In the genomic region with DNA sequence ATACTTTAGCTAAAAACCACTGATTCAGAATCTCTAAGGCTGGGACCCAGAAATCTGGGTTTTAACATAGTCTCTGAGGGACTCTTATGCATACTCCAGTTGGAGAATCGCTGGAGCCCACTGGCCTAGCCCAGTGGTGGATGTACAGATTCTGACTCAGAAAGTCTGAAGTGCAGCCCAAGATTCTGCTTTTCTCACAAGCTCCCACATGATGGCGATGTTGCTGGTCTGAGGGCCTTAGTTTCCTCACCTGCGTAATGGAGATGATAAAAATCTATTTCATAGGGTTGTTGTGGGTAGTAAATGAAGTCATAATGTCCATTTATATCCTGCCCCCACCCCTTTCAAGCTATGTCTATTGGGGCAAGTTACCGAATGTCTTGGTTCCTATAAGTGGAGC, we compare ENCODE assay signal across 1 cellular context.
TF ChIP-seq lines count a peak whose summit lies in the region.

No MANE protein-coding gene starts in this region.

TF ChIP-seq in K562, 482 proteins besides CTCF, POLR2A, EP300 and RAD21 (continued from another document):
- TF ChIP-seq, protein P1, sequence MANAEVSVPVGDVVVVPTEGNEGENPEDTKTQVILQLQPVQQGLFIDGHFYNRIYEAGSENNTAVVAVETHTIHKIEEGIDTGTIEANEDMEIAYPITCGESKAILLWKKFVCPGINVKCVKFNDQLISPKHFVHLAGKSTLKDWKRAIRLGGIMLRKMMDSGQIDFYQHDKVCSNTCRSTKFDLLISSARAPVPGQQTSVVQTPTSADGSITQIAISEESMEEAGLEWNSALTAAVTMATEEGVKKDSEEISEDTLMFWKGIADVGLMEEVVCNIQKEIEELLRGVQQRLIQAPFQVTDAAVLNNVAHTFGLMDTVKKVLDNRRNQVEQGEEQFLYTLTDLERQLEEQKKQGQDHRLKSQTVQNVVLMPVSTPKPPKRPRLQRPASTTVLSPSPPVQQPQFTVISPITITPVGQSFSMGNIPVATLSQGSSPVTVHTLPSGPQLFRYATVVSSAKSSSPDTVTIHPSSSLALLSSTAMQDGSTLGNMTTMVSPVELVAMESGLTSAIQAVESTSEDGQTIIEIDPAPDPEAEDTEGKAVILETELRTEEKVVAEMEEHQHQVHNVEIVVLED (CRISPR knock-in tag; IDR thresholded peaks at IDR 0.05), result no peak
- TF ChIP-seq ZC3H4 (CRISPR knock-in tag; IDR thresholded peaks at IDR 0.05; ENCODE audit: borderline replicate concordance), result no peak
- TF ChIP-seq ZNF780A (CRISPR knock-in tag; IDR thresholded peaks at IDR 0.05), result no peak
- TF ChIP-seq, protein P2, sequence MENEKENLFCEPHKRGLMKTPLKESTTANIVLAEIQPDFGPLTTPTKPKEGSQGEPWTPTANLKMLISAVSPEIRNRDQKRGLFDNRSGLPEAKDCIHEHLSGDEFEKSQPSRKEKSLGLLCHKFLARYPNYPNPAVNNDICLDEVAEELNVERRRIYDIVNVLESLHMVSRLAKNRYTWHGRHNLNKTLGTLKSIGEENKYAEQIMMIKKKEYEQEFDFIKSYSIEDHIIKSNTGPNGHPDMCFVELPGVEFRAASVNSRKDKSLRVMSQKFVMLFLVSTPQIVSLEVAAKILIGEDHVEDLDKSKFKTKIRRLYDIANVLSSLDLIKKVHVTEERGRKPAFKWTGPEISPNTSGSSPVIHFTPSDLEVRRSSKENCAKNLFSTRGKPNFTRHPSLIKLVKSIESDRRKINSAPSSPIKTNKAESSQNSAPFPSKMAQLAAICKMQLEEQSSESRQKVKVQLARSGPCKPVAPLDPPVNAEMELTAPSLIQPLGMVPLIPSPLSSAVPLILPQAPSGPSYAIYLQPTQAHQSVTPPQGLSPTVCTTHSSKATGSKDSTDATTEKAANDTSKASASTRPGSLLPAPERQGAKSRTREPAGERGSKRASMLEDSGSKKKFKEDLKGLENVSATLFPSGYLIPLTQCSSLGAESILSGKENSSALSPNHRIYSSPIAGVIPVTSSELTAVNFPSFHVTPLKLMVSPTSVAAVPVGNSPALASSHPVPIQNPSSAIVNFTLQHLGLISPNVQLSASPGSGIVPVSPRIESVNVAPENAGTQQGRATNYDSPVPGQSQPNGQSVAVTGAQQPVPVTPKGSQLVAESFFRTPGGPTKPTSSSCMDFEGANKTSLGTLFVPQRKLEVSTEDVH (IDR thresholded peaks at IDR 0.05; ENCODE audit: low read depth, partially characterized antibody), result no peak
- no peak for TF ChIP-seq ZNF707 (CRISPR knock-in tag; conservative IDR thresholded peaks at IDR 0.05)
- TF ChIP-seq ZNF445 (CRISPR knock-in tag; IDR thresholded peaks at IDR 0.05; ENCODE audit: low read depth), result no peak
- TF ChIP-seq RBM15 (IDR thresholded peaks at IDR 0.05; ENCODE audit: insufficient read depth, low read length), result no peak
- TF ChIP-seq RNF2 (IDR thresholded peaks at IDR 0.05), result no peak
- TF ChIP-seq, protein P3, sequence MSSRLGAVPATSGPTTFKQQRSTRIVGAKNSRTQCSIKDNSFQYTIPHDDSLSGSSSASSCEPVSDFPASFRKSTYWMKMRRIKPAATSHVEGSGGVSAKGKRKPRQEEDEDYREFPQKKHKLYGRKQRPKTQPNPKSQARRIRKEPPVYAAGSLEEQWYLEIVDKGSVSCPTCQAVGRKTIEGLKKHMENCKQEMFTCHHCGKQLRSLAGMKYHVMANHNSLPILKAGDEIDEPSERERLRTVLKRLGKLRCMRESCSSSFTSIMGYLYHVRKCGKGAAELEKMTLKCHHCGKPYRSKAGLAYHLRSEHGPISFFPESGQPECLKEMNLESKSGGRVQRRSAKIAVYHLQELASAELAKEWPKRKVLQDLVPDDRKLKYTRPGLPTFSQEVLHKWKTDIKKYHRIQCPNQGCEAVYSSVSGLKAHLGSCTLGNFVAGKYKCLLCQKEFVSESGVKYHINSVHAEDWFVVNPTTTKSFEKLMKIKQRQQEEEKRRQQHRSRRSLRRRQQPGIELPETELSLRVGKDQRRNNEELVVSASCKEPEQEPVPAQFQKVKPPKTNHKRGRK (tag; IDR thresholded peaks at IDR 0.05), result no peak
- TF ChIP-seq SNIP1 (IDR thresholded peaks at IDR 0.05; ENCODE audit: low read depth), result no peak
- TF ChIP-seq SAFB (IDR thresholded peaks at IDR 0.05; ENCODE audit: borderline replicate concordance, low read depth, low read length), result no peak
- no peak for TF ChIP-seq ATF7 (IDR thresholded peaks at IDR 0.05)
